In the genomic region with DNA sequence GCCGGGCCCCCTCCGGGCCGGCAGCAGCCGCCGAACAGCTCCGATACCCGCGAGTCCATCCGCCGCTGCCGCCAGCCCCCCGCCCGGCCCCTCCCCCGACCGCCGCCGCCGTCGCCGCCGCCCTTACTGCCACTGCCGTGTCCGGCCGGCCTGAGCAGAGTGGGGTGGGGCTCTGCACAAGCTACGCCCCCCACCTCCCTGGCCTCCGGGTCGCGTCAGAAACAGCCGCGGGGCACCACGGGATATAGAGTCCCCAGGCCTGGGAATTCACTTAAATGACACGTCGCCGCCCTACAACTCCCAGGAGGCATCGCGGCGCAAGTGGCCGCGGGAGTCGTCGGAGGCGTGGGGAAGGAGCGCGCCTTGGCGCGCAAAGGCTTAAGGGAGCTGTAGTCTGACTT, we compare ENCODE assay signal across 1 cellular context.
TF ChIP-seq lines count a peak whose summit lies in the region.

A gene with protein sequence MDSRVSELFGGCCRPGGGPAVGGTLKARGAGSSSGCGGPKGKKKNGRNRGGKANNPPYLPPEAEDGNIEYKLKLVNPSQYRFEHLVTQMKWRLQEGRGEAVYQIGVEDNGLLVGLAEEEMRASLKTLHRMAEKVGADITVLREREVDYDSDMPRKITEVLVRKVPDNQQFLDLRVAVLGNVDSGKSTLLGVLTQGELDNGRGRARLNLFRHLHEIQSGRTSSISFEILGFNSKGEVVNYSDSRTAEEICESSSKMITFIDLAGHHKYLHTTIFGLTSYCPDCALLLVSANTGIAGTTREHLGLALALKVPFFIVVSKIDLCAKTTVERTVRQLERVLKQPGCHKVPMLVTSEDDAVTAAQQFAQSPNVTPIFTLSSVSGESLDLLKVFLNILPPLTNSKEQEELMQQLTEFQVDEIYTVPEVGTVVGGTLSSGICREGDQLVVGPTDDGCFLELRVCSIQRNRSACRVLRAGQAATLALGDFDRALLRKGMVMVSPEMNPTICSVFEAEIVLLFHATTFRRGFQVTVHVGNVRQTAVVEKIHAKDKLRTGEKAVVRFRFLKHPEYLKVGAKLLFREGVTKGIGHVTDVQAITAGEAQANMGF (minus strand): TSS at position 161 of the 401 bp plus-strand sequence. CDS start 102 bp downstream, at position 59.

TF ChIP-seq in GM23338, 12 proteins besides CTCF, POLR2A, EP300 and RAD21 (continued from another document):
- no peak for TF ChIP-seq ZNF462 (CRISPR knock-in tag; IDR thresholded peaks at IDR 0.05)
- TF ChIP-seq CREB1 (CRISPR knock-in tag; IDR thresholded peaks at IDR 0.05; ENCODE audit: low read depth), result peak; percentile 92
- no peak for TF ChIP-seq STAT1 (IDR thresholded peaks at IDR 0.05; ENCODE audit: unreplicated experiment)
- TF ChIP-seq ZNF114 (CRISPR knock-in tag; IDR thresholded peaks at IDR 0.05), result no peak
- no peak for TF ChIP-seq JUNB (IDR thresholded peaks at IDR 0.05; ENCODE audit: unreplicated experiment)
- TF ChIP-seq EZH2phosphoT487 (IDR thresholded peaks at IDR 0.05; ENCODE audit: unreplicated experiment), result no peak
- no peak for TF ChIP-seq REST (IDR thresholded peaks at IDR 0.05; ENCODE audit: unreplicated experiment)
- TF ChIP-seq ZNF331 (CRISPR knock-in tag; IDR thresholded peaks at IDR 0.05; ENCODE audit: low read depth), result no peak
- TF ChIP-seq NANOG (IDR thresholded peaks at IDR 0.05; ENCODE audit: borderline replicate concordance), result no peak
